ENCODE assay signal across 27 cellular contexts in genomic region chr7:138477581-138477980, GRCh38. TPM values are rescaled to one million over a fixed set of nuclear protein-coding genes. Genes with fewer than 3 reads are reported as not detected.
A peak's percentile ranks its signal among the peaks of the same experiment; 100 is the strongest.
DNase-seq lines count a peak whose midpoint lies in the region; ATAC-seq, FAIRE-seq and TF ChIP-seq lines count a peak whose summit lies in the region.
"Had no signal": no experiment of that assay in that cellular context is flagged by ENCODE, and none has a peak within 500 bp of the region (broad histone marks: within the 10 kb centered on the region; RNA-seq: fewer than 3 reads in every experiment).

No MANE protein-coding gene starts in this region.

- H3K79me1 ChIP-seq in trophoblast cell (ENCODE audit: low read length), result no peaks in the 10 kb centered on the region

- H2AFZ ChIP-seq in trophoblast cell (ENCODE audit: insufficient read depth, low read length, poor library complexity), result no peak overlapping the region

- peak overlapping the region; percentile 41 for H3K4me3 ChIP-seq in LNCaP clone FGC (ENCODE audit: low read depth, low read length)
- no peak overlapping the region for H3K4me3 ChIP-seq in trophoblast cell (ENCODE audit: low read depth, low read length)
- H3K4me3 ChIP-seq in MG63, result no peak overlapping the region
- H3K4me3 ChIP-seq: K562, Peyer's patch had no signal

- TF ChIP-seq CTCF in LNCaP clone FGC (IDR thresholded peaks at IDR 0.05; ENCODE audit: control insufficient read depth, extremely low read depth, insufficient read depth), result no peak
- TF ChIP-seq CTCF in brain (conservative IDR thresholded peaks at IDR 0.05), result no peak

- no peak overlapping the region for H2AK5ac ChIP-seq in trophoblast cell (ENCODE audit: low read length)

- H3K36me3 Mint-ChIP-seq in brain, result peaks cover 75% of the 10 kb centered on the region

- ATAC-seq in GM18517 (IDR thresholded peaks at IDR 0.05; ENCODE audit: unreplicated experiment), result no peak
- ATAC-seq: HCT116, sciatic nerve had no signal

- H3K9ac ChIP-seq in trophoblast cell (ENCODE audit: low read length), result no peak overlapping the region

- H3K4me2 ChIP-seq in trophoblast cell (ENCODE audit: low read length), result no peak overlapping the region

- H4K12ac ChIP-seq in trophoblast cell (ENCODE audit: low read depth, low read length), result no peak overlapping the region

- no peak overlapping the region for H2BK12ac ChIP-seq in trophoblast cell (ENCODE audit: low read length)

- H3K27ac Mint-ChIP-seq in brain, result peak overlapping the region in 3 of 5 experiments; percentile 13 to 51 (median 23)
- H3K27ac Mint-ChIP-seq: stimulated activated naive B cell treated with anti-CD40 and anti-IgM and Interleukin-4, amounts not matched to agents 10 μg/mL and 1 μg/mL and 100 μg/mL, for 72 hours had no signal

- no peak overlapping the region for H4K8ac ChIP-seq in trophoblast cell (ENCODE audit: low read depth, low read length)

- H3K4me1 ChIP-seq in trophoblast cell (ENCODE audit: control insufficient read depth in 1 of 2, insufficient read depth in 2 of 2, low read length in 2 of 2), result peaks cover 0 to 6% of the 10 kb centered on the region in 2 experiments

- no peak overlapping the region for H2BK120ac ChIP-seq in trophoblast cell (ENCODE audit: insufficient read depth, low read length, poor library complexity)

- H3K79me2 ChIP-seq in trophoblast cell (ENCODE audit: control insufficient read depth, insufficient read depth, low read length, poor library complexity), result peaks cover 18% of the 10 kb centered on the region

- FAIRE-seq in GM18507 (lab: Jason Lieb, UNC), result peak; percentile 46
- FAIRE-seq: frontal cortex, K562 had no signal

- no peak for DNase-seq in GM18507 (ENCODE audit: extremely low spot score, insufficient read length, low read depth)
- DNase-seq in LNCaP clone FGC (ENCODE audit: low read depth), result no peak
- DNase-seq in trophoblast cell, result no peak
- no peak for DNase-seq in MG63
- DNase-seq in caudate nucleus (lab: John Stamatoyannopoulos, UW), result no peak
- DNase-seq: activated CD4-positive, alpha-beta T cell treated with anti-CD3 and anti-CD28 coated beads, Interleukin-2, amount 50 U/mL, for 1 hour; activated naive CD4-positive, alpha-beta T cell treated with Interleukin-2 at 50 U/mL for 16 hours; activated T-cell treated with anti-CD3 and anti-CD28 coated beads, Interleukin-2, amount 50 U/mL, for 48 hours; CD4-positive, CD25-positive, alpha-beta regulatory T cell; central memory CD4-positive, alpha-beta T cell; left colon; MM.1S; NCI-H1417 treated with DMSO at 0.1 percent for 48 hours; NCI-H2081 treated with DMSO at 0.1 percent for 48 hours; NCI-H446; Peyer's patch; SIG-M5; stimulated activated naive B cell treated with anti-CD40 and anti-IgM and Interleukin-4, amounts not matched to agents 10 μg/mL and 1 μg/mL and 100 μg/mL, for 72 hours; SW 1271; T1000 had no signal

- WGBS in trophoblast cell (ENCODE audit: extremely low coverage, insufficient coverage, insufficient read length), result no CpG with 5 or more reads among the region's 1 CpG

- no peak overlapping the region for H3K14ac ChIP-seq in trophoblast cell (ENCODE audit: low read length)

- no peak overlapping the region for H3K4me3 Mint-ChIP-seq in brain
- H3K4me3 Mint-ChIP-seq: CD4-positive, CD25-positive, alpha-beta regulatory T cell; neural crest cell; stimulated activated naive B cell treated with anti-CD40 and anti-IgM and Interleukin-4, amounts not matched to agents 10 μg/mL and 1 μg/mL and 100 μg/mL, for 72 hours had no signal

- H3K23ac ChIP-seq in trophoblast cell (ENCODE audit: low read length), result no peak overlapping the region

- H3K27me3 ChIP-seq in trophoblast cell (ENCODE audit: insufficient read depth, low read length) (no peaks in the 10 kb centered on the region), MG63 (no peaks in the 10 kb centered on the region)
- H3K27me3 ChIP-seq: Peyer's patch had no signal

- no peak overlapping the region for H3K18ac ChIP-seq in trophoblast cell (ENCODE audit: low read length)

- H3K27ac ChIP-seq in trophoblast cell (ENCODE audit: low read depth, low read length) (no peak overlapping the region), caudate nucleus (ENCODE audit: low read depth, low read length) (no peak overlapping the region)
- H3K27ac ChIP-seq: Peyer's patch had no signal

- peak overlapping the region; percentile 86 for H3K4ac ChIP-seq in trophoblast cell (ENCODE audit: low read depth, low read length)

- peaks cover 2 to 6% of the 10 kb centered on the region in 2 experiments for H3K36me3 ChIP-seq in trophoblast cell (ENCODE audit: control insufficient read depth in 1 of 2, insufficient read depth in 2 of 2, low read length in 2 of 2)
- H3K36me3 ChIP-seq in MG63, result no peaks in the 10 kb centered on the region
- H3K36me3 ChIP-seq: Peyer's patch had no signal

- H2BK5ac ChIP-seq in trophoblast cell (ENCODE audit: low read depth, low read length, poor library complexity), result no peak overlapping the region

- H3K9me3 ChIP-seq in trophoblast cell (ENCODE audit: insufficient read depth, low read depth, low read length) (no peaks in the 10 kb centered on the region), MG63 (no peaks in the 10 kb centered on the region)
- H3K9me3 ChIP-seq: Peyer's patch had no signal

- H3K27me3 Mint-ChIP-seq in brain, result no peaks in the 10 kb centered on the region
- H3K27me3 Mint-ChIP-seq: CD4-positive, CD25-positive, alpha-beta regulatory T cell; stimulated activated naive B cell treated with anti-CD40 and anti-IgM and Interleukin-4, amounts not matched to agents 10 μg/mL and 1 μg/mL and 100 μg/mL, for 72 hours had no signal

- H3K4me1 Mint-ChIP-seq in brain, result peaks cover 53% of the 10 kb centered on the region

- no peak overlapping the region for H4K91ac ChIP-seq in trophoblast cell (ENCODE audit: low read depth, low read length)

- H3K9me3 Mint-ChIP-seq in brain, result peaks cover 10 to 60% (median 25%) of the 10 kb centered on the region in 5 experiments
- H3K9me3 Mint-ChIP-seq: neural crest cell; stimulated activated naive B cell treated with anti-CD40 and anti-IgM and Interleukin-4, amounts not matched to agents 10 μg/mL and 1 μg/mL and 100 μg/mL, for 72 hours had no signal

RNA-seq across cellular contexts. Expression of gene TRIM24, which starts 17.5 kb away (rescaled TPM):
- 24.1 TPM for polyA plus RNA-seq in brain (ENCODE audit: insufficient read depth, low read depth, low replicate concordance)
- polyA plus RNA-seq in trophoblast cell (2013), result 111 and 117 TPM in 2 replicates
- 4.1 and 4.4 TPM in 2 replicates for total RNA-seq in MG63 (2014; rRNA removed; shearing (Covaris generic); ENCODE audit: low replicate concordance)
